In the genomic region with DNA sequence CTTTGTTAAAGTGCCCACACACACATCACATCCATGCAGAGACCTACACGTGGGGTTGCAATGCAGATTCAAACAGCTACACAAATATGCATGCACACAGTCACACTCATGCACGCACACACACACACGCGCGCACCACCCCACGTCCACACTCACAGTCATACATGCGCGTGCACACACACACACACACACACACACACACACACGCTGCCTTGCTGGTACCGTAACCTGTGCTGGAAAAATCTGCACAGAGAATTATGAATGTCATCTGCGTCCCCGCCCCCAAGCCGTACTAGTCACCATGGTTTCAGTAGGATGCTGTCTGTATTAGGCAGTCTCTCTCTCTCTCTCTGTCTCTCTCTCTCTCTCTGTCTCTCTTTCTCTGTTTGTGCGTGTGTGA, we compare ENCODE assay signal across 31 cellular contexts. TPM values are rescaled to one million over a fixed set of nuclear protein-coding genes. Genes with fewer than 3 reads are reported as not detected.
DNase-seq lines count a peak whose midpoint lies in the region; ATAC-seq and TF ChIP-seq lines count a peak whose summit lies in the region.
"Had no signal": no experiment of that assay in that cellular context is flagged by ENCODE, and none has a peak within 500 bp of the region (broad histone marks: within the 10 kb centered on the region; RNA-seq: fewer than 3 reads in every experiment).

No MANE protein-coding gene starts in this region.

- POLR2A ChIA-PET in activated CD4-positive, alpha-beta memory T cell treated with anti-CD3 and anti-CD28 coated beads for 36 hours (lab: Charles Lee) = no interaction called here
- POLR2A ChIA-PET in activated CD4-positive, alpha-beta memory T cell treated with anti-CD3 and anti-CD28 coated beads, Interleukin-2, amount 10 ng/mL, durations not matched to agents 7 days and 5 days (lab: Charles Lee) = no interaction called here

- no peaks in the 10 kb centered on the region for H3K36me3 Mint-ChIP-seq in activated CD4-positive, alpha-beta memory T cell treated with anti-CD3 and anti-CD28 coated beads for 36 hours
- no peaks in the 10 kb centered on the region for H3K36me3 Mint-ChIP-seq in activated CD4-positive, alpha-beta memory T cell treated with anti-CD3 and anti-CD28 coated beads, Interleukin-2, amount 10 ng/mL, durations not matched to agents 7 days and 5 days (ENCODE audit: low read depth)
- H3K36me3 Mint-ChIP-seq: CD8-positive, alpha-beta memory T cell; naive thymus-derived CD8-positive, alpha-beta T cell had no signal

- H3K4me3 ChIP-seq in osteoblast (ENCODE audit: insufficient read depth, low read length) (no peak overlapping the region), suprapubic skin (no peak overlapping the region)
- H3K4me3 ChIP-seq: esophagus squamous epithelium, heart right ventricle, lower lobe of right lung, ovary, PC-9, transverse colon had no signal

- no peak for TF ChIP-seq POLR2A in suprapubic skin (IDR thresholded peaks at IDR 0.05)

- no peak overlapping the region for H2AFZ ChIP-seq in osteoblast (ENCODE audit: low read length)
- H2AFZ ChIP-seq: PC-9 had no signal

- no peaks in the 10 kb centered on the region for H4K20me1 ChIP-seq in osteoblast (ENCODE audit: insufficient read depth, low read length)

- H3K9me3 Mint-ChIP-seq in activated CD4-positive, alpha-beta memory T cell treated with anti-CD3 and anti-CD28 coated beads for 36 hours = no peaks in the 10 kb centered on the region
- no peaks in the 10 kb centered on the region for H3K9me3 Mint-ChIP-seq in activated CD4-positive, alpha-beta memory T cell treated with anti-CD3 and anti-CD28 coated beads, Interleukin-2, amount 10 ng/mL, durations not matched to agents 7 days and 5 days
- H3K9me3 Mint-ChIP-seq: activated T-cell treated with anti-CD3 and anti-CD28 coated beads, Interleukin-2, amount 50 U/mL, for 24 hours; CD8-positive, alpha-beta memory T cell; stimulated activated naive CD8-positive, alpha-beta T cell treated with anti-CD3 and anti-CD28 coated beads, Interleukin-15, Interleukin-2, amounts not matched to agents 100 ng/mL and 50 ng/mL, for 24 hours had no signal

- H3K27ac ChIP-seq in caudate nucleus (ENCODE audit: low read depth, low read length) (no peak overlapping the region), osteoblast (ENCODE audit: low read depth, low read length) (no peak overlapping the region), suprapubic skin (no peak overlapping the region)
- H3K27ac ChIP-seq: esophagus squamous epithelium, foreskin keratinocyte, heart right ventricle, lower lobe of right lung, ovary, PC-9, transverse colon had no signal

- H3K9me3 ChIP-seq in osteoblast (ENCODE audit: low read depth, low read length) (no peaks in the 10 kb centered on the region), suprapubic skin (no peaks in the 10 kb centered on the region)
- H3K9me3 ChIP-seq: esophagus squamous epithelium, lower lobe of right lung, ovary, transverse colon had no signal

- peaks cover 17% of the 10 kb centered on the region for H3K27me3 Mint-ChIP-seq in activated CD4-positive, alpha-beta memory T cell treated with anti-CD3 and anti-CD28 coated beads for 36 hours
- peaks cover 15% of the 10 kb centered on the region for H3K27me3 Mint-ChIP-seq in activated CD4-positive, alpha-beta memory T cell treated with anti-CD3 and anti-CD28 coated beads, Interleukin-2, amount 10 ng/mL, durations not matched to agents 7 days and 5 days

- no peak for TF ChIP-seq EP300 in suprapubic skin (IDR thresholded peaks at IDR 0.05)

- H3K4me1 ChIP-seq in osteoblast (ENCODE audit: insufficient read depth, low read length) = no peaks in the 10 kb centered on the region
- peaks cover 5% of the 10 kb centered on the region for H3K4me1 ChIP-seq in suprapubic skin
- H3K4me1 ChIP-seq: foreskin keratinocyte, lower lobe of right lung had no signal

- H3K4me2 ChIP-seq in osteoblast (ENCODE audit: insufficient read depth, low read length) = no peak overlapping the region
- H3K4me2 ChIP-seq: PC-9 had no signal

- ATAC-seq in GM18873 (IDR thresholded peaks at IDR 0.05; ENCODE audit: low FRiP score, unreplicated experiment) = no peak
- ATAC-seq: foreskin keratinocyte; heart right ventricle; lower lobe of right lung; naive thymus-derived CD8-positive, alpha-beta T cell; Right ventricle myocardium inferior had no signal

- H3K27ac Mint-ChIP-seq in activated CD4-positive, alpha-beta memory T cell treated with anti-CD3 and anti-CD28 coated beads for 36 hours = no peak overlapping the region
- no peak overlapping the region for H3K27ac Mint-ChIP-seq in activated CD4-positive, alpha-beta memory T cell treated with anti-CD3 and anti-CD28 coated beads, Interleukin-2, amount 10 ng/mL, durations not matched to agents 7 days and 5 days
- H3K27ac Mint-ChIP-seq: activated T-cell treated with anti-CD3 and anti-CD28 coated beads, Interleukin-2, amount 50 U/mL, for 24 hours; B cell; CD8-positive, alpha-beta memory T cell; stimulated activated naive CD8-positive, alpha-beta T cell treated with anti-CD3 and anti-CD28 coated beads, Interleukin-15, Interleukin-2, amounts not matched to agents 100 ng/mL and 50 ng/mL, for 24 hours had no signal

- no peak for TF ChIP-seq CTCF in osteoblast (IDR thresholded peaks at IDR 0.05; ENCODE audit: extremely low read depth, low read depth, low read length)
- no peak for TF ChIP-seq CTCF in suprapubic skin (IDR thresholded peaks at IDR 0.05)

- H3K4me3 Mint-ChIP-seq in activated CD4-positive, alpha-beta memory T cell treated with anti-CD3 and anti-CD28 coated beads for 36 hours = no peak overlapping the region
- H3K4me3 Mint-ChIP-seq in activated CD4-positive, alpha-beta memory T cell treated with anti-CD3 and anti-CD28 coated beads, Interleukin-2, amount 10 ng/mL, durations not matched to agents 7 days and 5 days = no peak overlapping the region
- H3K4me3 Mint-ChIP-seq: activated T-cell treated with anti-CD3 and anti-CD28 coated beads, Interleukin-2, amount 50 U/mL, for 24 hours; B cell; CD8-positive, alpha-beta memory T cell; naive thymus-derived CD8-positive, alpha-beta T cell; stimulated activated naive CD8-positive, alpha-beta T cell treated with anti-CD3 and anti-CD28 coated beads, Interleukin-15, Interleukin-2, amounts not matched to agents 100 ng/mL and 50 ng/mL, for 24 hours had no signal

- H3K36me3 ChIP-seq in osteoblast (ENCODE audit: insufficient read depth, low read length) (no peaks in the 10 kb centered on the region), suprapubic skin (no peaks in the 10 kb centered on the region)
- H3K36me3 ChIP-seq: esophagus squamous epithelium, heart right ventricle, lower lobe of right lung, ovary, transverse colon had no signal

- CTCF ChIA-PET in activated CD4-positive, alpha-beta memory T cell treated with anti-CD3 and anti-CD28 coated beads for 36 hours (lab: Charles Lee) = interaction anchor here (1.3 kb wide), 1 partner anchor 41 kb away, joined by 4 read pairs; the partner anchor contains the start of gene FEM1A
- CTCF ChIA-PET in activated CD4-positive, alpha-beta memory T cell treated with anti-CD3 and anti-CD28 coated beads, Interleukin-2, amount 10 ng/mL, durations not matched to agents 7 days and 5 days (lab: Charles Lee) = interaction anchor here (1.2 kb wide), 1 partner anchor 41 kb away, joined by 5 read pairs; the partner anchor contains the start of gene FEM1A

- DNase-seq in activated CD4-positive, alpha-beta memory T cell treated with anti-CD3 and anti-CD28 coated beads for 36 hours = peak; percentile 13
- DNase-seq in activated CD4-positive, alpha-beta memory T cell treated with anti-CD3 and anti-CD28 coated beads, Interleukin-2, amount 10 ng/mL, durations not matched to agents 7 days and 5 days = no peak
- DNase-seq in NCI-H2227 (lab: John Stamatoyannopoulos, UW; ENCODE audit: unreplicated experiment) (peak; percentile 80), caudate nucleus (lab: John Stamatoyannopoulos, UW) (peak in 43 of 61 donors; percentile 0 to 85 (median 29)), osteoblast (ENCODE audit: insufficient read length, low spot score, missing footprints) (peak; percentile 38), COR-L47 (lab: John Stamatoyannopoulos, UW) (no peak), suprapubic skin (ENCODE audit: low spot score in 2 of 2) (no peak)
- DNase-seq: activated CD4-positive, CD25-positive, alpha-beta regulatory T cell treated with anti-CD3 and anti-CD28 coated beads, Interleukin-2, amount 50 U/mL, for 72 hours; activated gamma-delta T cell treated with Interleukin-2 at 50 U/mL for 16 hours; activated T-cell treated with anti-CD3 and anti-CD28 coated beads, Interleukin-2, amount 50 U/mL, for 24 hours; CD8-positive, alpha-beta memory T cell; DMS 273 treated with DMSO at 0.1 percent for 48 hours; EL; esophagus squamous epithelium; foreskin keratinocyte; heart right ventricle; kidney glomerular epithelial cell; lower lobe of right lung; midbrain; naive thymus-derived CD8-positive, alpha-beta T cell; NCI-H1092 treated with DMSO at 0.1 percent for 48 hours; NCI-H1930; NCI-H226; NCI-H526 treated with DMSO at 0.1 percent for 48 hours; ovary; PC-9; transverse colon had no signal

- H3K27me3 ChIP-seq in osteoblast (ENCODE audit: insufficient read depth, low read length) = peaks cover 11% of the 10 kb centered on the region
- peaks cover 5% of the 10 kb centered on the region for H3K27me3 ChIP-seq in suprapubic skin
- H3K27me3 ChIP-seq: heart right ventricle, ovary had no signal

- H3K4me1 Mint-ChIP-seq in activated CD4-positive, alpha-beta memory T cell treated with anti-CD3 and anti-CD28 coated beads for 36 hours (ENCODE audit: low read depth) = no peaks in the 10 kb centered on the region
- H3K4me1 Mint-ChIP-seq in activated CD4-positive, alpha-beta memory T cell treated with anti-CD3 and anti-CD28 coated beads, Interleukin-2, amount 10 ng/mL, durations not matched to agents 7 days and 5 days = no peaks in the 10 kb centered on the region
- H3K4me1 Mint-ChIP-seq: B cell; CD8-positive, alpha-beta memory T cell had no signal

- no peaks in the 10 kb centered on the region for H3K79me2 ChIP-seq in osteoblast (ENCODE audit: insufficient read depth, low read length)

- intact Hi-C loops in activated CD4-positive, alpha-beta memory T cell treated with anti-CD3 and anti-CD28 coated beads for 36 hours (cut with micrococcal nuclease) = no loop called here

- 63% methylated on average over 14 of the region's 14 CpGs for WGBS in suprapubic skin

RNA-seq across cellular contexts. Expression of gene DPP9, which starts 26.2 kb away (rescaled TPM):
- 10 to 100 TPM; 54.8 to 57.5 TPM for total RNA-seq in activated CD4-positive, alpha-beta memory T cell treated with anti-CD3 and anti-CD28 coated beads for 36 hours
- 10 to 100 TPM; 67.6 to 78.3 TPM for total RNA-seq in activated CD4-positive, alpha-beta memory T cell treated with anti-CD3 and anti-CD28 coated beads, Interleukin-2, amount 10 ng/mL, durations not matched to agents 7 days and 5 days
- 26.5 and 30.4 TPM in 2 replicates for total RNA-seq in osteoblast
- total RNA-seq in suprapubic skin = 100 to 1,000 TPM in 2 of 4 donors, 10 to 100 TPM in 2; 51.2 to 126 (median 84.1) TPM

RNA-seq across cellular contexts. Expression of gene FEM1A, which starts 41.7 kb away (rescaled TPM):
- 1 to 10 TPM; 9.2 to 9.3 TPM for total RNA-seq in activated CD4-positive, alpha-beta memory T cell treated with anti-CD3 and anti-CD28 coated beads for 36 hours
- total RNA-seq in activated CD4-positive, alpha-beta memory T cell treated with anti-CD3 and anti-CD28 coated beads, Interleukin-2, amount 10 ng/mL, durations not matched to agents 7 days and 5 days = 10 to 100 TPM; 10.2 to 10.3 TPM
- 10.3 and 12.7 TPM in 2 replicates for total RNA-seq in osteoblast
- 10 to 100 TPM; 29.6 to 51.8 (median 41.1) TPM for total RNA-seq in suprapubic skin

Comparison
In these comparisons a context has a peak if more than half of its experiments do, and no peak if none do; other contexts are left out.
1. DNase-seq: peak in activated CD4-positive, alpha-beta memory T cell treated with anti-CD3 and anti-CD28 coated beads for 36 hours (single experiment), NCI-H2227 (single experiment), caudate nucleus (43 of 61) and osteoblast (single experiment); none in activated CD4-positive, alpha-beta memory T cell treated with anti-CD3 and anti-CD28 coated beads, Interleukin-2, amount 10 ng/mL, durations not matched to agents 7 days and 5 days (single experiment), COR-L47 (single experiment) and suprapubic skin (0 of 2).